Comparison of ENCODE assay signal across 8 cellular contexts in the genomic region with DNA sequence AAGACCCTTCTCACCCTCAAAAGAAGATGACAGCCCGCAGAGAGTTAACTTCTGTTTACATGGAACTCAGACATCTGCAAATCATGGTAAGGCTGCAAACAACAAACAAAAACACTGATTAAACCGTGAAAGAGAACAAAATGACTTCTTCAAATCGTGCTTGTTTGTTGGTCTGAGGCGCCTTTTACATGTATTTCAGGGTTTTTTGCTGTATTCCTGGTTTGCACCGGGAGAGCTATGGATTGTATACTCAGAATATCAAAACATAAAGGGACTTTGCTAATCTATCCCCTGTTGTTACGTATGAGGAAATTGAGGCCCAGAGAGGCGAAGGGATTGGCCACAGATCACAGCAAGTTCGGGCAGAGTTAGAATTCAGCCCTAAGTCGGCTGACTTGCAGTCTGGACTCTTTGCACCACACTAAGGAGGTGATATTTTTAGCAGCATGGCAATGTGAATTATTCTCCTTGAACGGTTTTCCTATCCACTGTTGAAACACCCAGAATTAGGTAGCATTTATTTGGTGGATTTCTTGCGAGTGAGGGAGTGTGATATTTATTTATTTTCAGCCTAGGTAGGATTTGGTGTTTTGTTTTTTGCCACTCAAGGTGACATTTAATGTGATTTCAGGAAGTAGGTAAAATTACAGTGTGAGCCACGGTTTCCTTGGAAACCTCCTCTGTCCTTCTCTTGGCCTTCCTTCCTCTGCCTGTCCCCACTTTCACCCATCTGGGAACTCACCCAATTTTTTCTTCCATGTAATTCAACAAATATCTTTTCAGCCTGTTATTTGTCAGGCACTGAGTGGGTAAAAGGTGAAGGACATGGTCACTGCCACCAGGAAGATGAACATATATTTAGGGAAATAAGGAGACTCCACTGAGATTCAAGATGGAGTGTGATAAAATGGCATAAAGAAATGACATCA. TPM values are rescaled to one million over a fixed set of nuclear protein-coding genes. Genes with fewer than 3 reads are reported as not detected.
DNase-seq lines count a peak whose midpoint lies in the region; ATAC-seq and TF ChIP-seq lines count a peak whose summit lies in the region.

No MANE protein-coding gene starts in this region.

- peak overlapping the region; percentile 90 for H2AFZ ChIP-seq in GM23338

- no peaks in the 10 kb centered on the region; the same call in 2 of the 3 replicates for H3K36me3 Mint-ChIP-seq in GM23338 (ENCODE audit: low read depth)
- H3K36me3 Mint-ChIP-seq in dendritic cell treated with granulocyte-macrophage colony-stimulating factor and Interleukin-4, amounts not matched to agents 40 ng/mL and 50 ng/mL, for 4 days (ENCODE audit: low read depth), result peaks cover 53% of the 10 kb centered on the region

- H3K4me1 ChIP-seq in GM23338 (ENCODE audit: insufficient read depth) (peaks cover 16% of the 10 kb centered on the region), transverse colon (peaks cover 15 to 52% (median 42%) of the 10 kb centered on the region in 4 donors)

- H3K4me3 ChIP-seq in AG09309 (ENCODE audit: control insufficient read depth, low read depth, low read length) (peak overlapping the region; percentile 85), GM23338 (peak overlapping the region; percentile 64), transverse colon (peak overlapping the region; percentile 55 to 97 (median 84))

- H3K27me3 ChIP-seq in GM23338 (ENCODE audit: insufficient read depth), result 0 out of 2 replicates have a peak, but pooled peaks cover 7% of the 10 kb centered on the region
- H3K27me3 ChIP-seq in transverse colon, result no peaks in the 10 kb centered on the region

- H3K27me3 Mint-ChIP-seq in GM23338 (ENCODE audit: insufficient read depth, low read depth, poor library complexity), result peaks cover 4% of the 10 kb centered on the region
- H3K27me3 Mint-ChIP-seq in dendritic cell treated with granulocyte-macrophage colony-stimulating factor and Interleukin-4, amounts not matched to agents 40 ng/mL and 50 ng/mL, for 4 days, result no peaks in the 10 kb centered on the region

- H4K20me1 ChIP-seq in GM23338 (replicated peaks; ENCODE audit: insufficient read depth), result peaks cover 17% of the 10 kb centered on the region

- TF ChIP-seq POLR2A in transverse colon (IDR thresholded peaks at IDR 0.05), result no peak

- no peak overlapping the region for H3K27ac ChIP-seq in GM23338 (ENCODE audit: low read depth)
- peak overlapping the region; percentile 85 to 95 (median 88) for H3K27ac ChIP-seq in transverse colon

- H3K79me2 ChIP-seq in GM23338 (replicated peaks; ENCODE audit: insufficient read depth), result peaks cover 65% of the 10 kb centered on the region

- H3K4me1 Mint-ChIP-seq in GM23338, result peaks cover 25% of the 10 kb centered on the region
- peaks cover 61% of the 10 kb centered on the region for H3K4me1 Mint-ChIP-seq in dendritic cell treated with granulocyte-macrophage colony-stimulating factor and Interleukin-4, amounts not matched to agents 40 ng/mL and 50 ng/mL, for 4 days (ENCODE audit: low read depth)

- H3K36me3 ChIP-seq in GM23338 (ENCODE audit: insufficient read depth) (no peaks in the 10 kb centered on the region; the same call in 1 of the 2 replicates), transverse colon (no peaks in the 10 kb centered on the region)

- H3F3A ChIP-seq in GM23338 (replicated peaks; ENCODE audit: low read depth), result peaks cover 20% of the 10 kb centered on the region

- H3K4me3 Mint-ChIP-seq in GM23338, result peak overlapping the region; percentile 92
- peak overlapping the region; percentile 100 for H3K4me3 Mint-ChIP-seq in dendritic cell treated with granulocyte-macrophage colony-stimulating factor and Interleukin-4, amounts not matched to agents 40 ng/mL and 50 ng/mL, for 4 days

- no peak for TF ChIP-seq CTCF in AG09309 (IDR thresholded peaks at IDR 0.05; ENCODE audit: control insufficient read depth, insufficient read depth, low read depth, low read length, missing control alignments)
- TF ChIP-seq CTCF in GM23338 (conservative IDR thresholded peaks at IDR 0.05; ENCODE audit: low read depth in 2 of 2), result no peak
- no peak for TF ChIP-seq CTCF in transverse colon (IDR thresholded peaks at IDR 0.05)

- TF ChIP-seq EP300 in transverse colon (IDR thresholded peaks at IDR 0.05; ENCODE audit: low read depth), result no peak

- H3K27ac Mint-ChIP-seq in GM23338, result peak overlapping the region; percentile 91
- H3K27ac Mint-ChIP-seq in dendritic cell treated with granulocyte-macrophage colony-stimulating factor and Interleukin-4, amounts not matched to agents 40 ng/mL and 50 ng/mL, for 4 days, result peak overlapping the region; percentile 99

- H3K9me2 ChIP-seq in GM23338 (ENCODE audit: insufficient read depth), result no peaks in the 10 kb centered on the region

- DNase-seq in AG09309 (ENCODE audit: low read depth), result no peak
- peak; percentile 29 for DNase-seq in GM23338 (ENCODE audit: low spot score)
- peak; percentile 47 for DNase-seq in SK-MEL-5 (ENCODE audit: low read depth, low spot score)
- peak; percentile 72 to 92 for DNase-seq in lung microvascular endothelial cell (ENCODE audit: low read depth in 2 of 2)
- peak; percentile 43 for DNase-seq in transverse colon
- no peak for DNase-seq in NCI-H1694 (lab: John Stamatoyannopoulos, UW)

- no peaks in the 10 kb centered on the region for H3K9me3 Mint-ChIP-seq in GM23338
- no peaks in the 10 kb centered on the region for H3K9me3 Mint-ChIP-seq in dendritic cell treated with granulocyte-macrophage colony-stimulating factor and Interleukin-4, amounts not matched to agents 40 ng/mL and 50 ng/mL, for 4 days

- WGBS in transverse colon (ENCODE audit: low coverage in 1 of 2), 2 donors, result 0 to 2% methylated on average over 10 to 12 of the region's 12 CpGs

- H3K4me2 ChIP-seq in GM23338, result peak overlapping the region; percentile 86

- intact Hi-C loops in dendritic cell treated with granulocyte-macrophage colony-stimulating factor and Interleukin-4, amounts not matched to agents 40 ng/mL and 50 ng/mL, for 4 days (cut with micrococcal nuclease), result loop anchor here (2.0 to 5.0 kb wide), 3 partner anchors 61 to 769 kb away; a partner anchor contains a TSS
- intact Hi-C loops in transverse colon (cut with DNase I; ENCODE audit: low total_unique reads), result no loop called here

- ATAC-seq in GM23338 (no peak), GM18861 (IDR thresholded peaks at IDR 0.05; ENCODE audit: unreplicated experiment) (no peak)

- in situ Hi-C loops in SK-MEL-5 (cut with HindIII; ENCODE audit: low pct_unique_long_range_greater_than_20kb, low sequenced_read_pairs), result no loop called here
- in situ Hi-C loops in transverse colon (cut with MboI; ENCODE audit: low pct_ligation_motif_present in 1 of 4, low pct_unique_long_range_greater_than_20kb in 1 of 4, low sequenced_read_pairs in 3 of 4), result no loop called here

- H3K9me3 ChIP-seq in transverse colon, result no peaks in the 10 kb centered on the region

TF ChIP-seq in GM23338, 12 proteins besides CTCF, POLR2A, EP300 and RAD21:
- TF ChIP-seq JUNB (IDR thresholded peaks at IDR 0.05; ENCODE audit: unreplicated experiment) (no peak), STAT1 (IDR thresholded peaks at IDR 0.05; ENCODE audit: unreplicated experiment) (no peak), EZH2phosphoT487 (IDR thresholded peaks at IDR 0.05; ENCODE audit: unreplicated experiment) (no peak), CREB1 (CRISPR knock-in tag; IDR thresholded peaks at IDR 0.05; ENCODE audit: low read depth) (no peak), POLR2AphosphoS5 (IDR thresholded peaks at IDR 0.05; ENCODE audit: low read depth) (no peak)

RNA-seq across cellular contexts. Expression of a gene that starts 1.0 kb away (rescaled TPM):
- total RNA-seq in GM23338 (2014; rRNA removed; shearing (Covaris generic)), result 35.2 and 50.3 TPM in 2 replicates
- polyA plus RNA-seq in GM23338 (2016; fragmentation: Nextera tagmentation; extraction: Ambion mirVana), result 54.5 and 55.6 TPM in 2 replicates
- 37.7 and 43.6 TPM in 2 replicates for total RNA-seq in SK-MEL-5 (2014; rRNA removed; shearing (Covaris generic))
- polyA plus RNA-seq in SK-MEL-5 (2015; cell fraction: cytosol; rRNA removed), result 39.5 and 49.7 TPM in 2 replicates
- polyA plus RNA-seq in SK-MEL-5 (2015; cell fraction: nucleus; rRNA removed), result 5.6 and 15.9 TPM in 2 replicates
- 14.8 and 19.6 TPM in 2 replicates for total RNA-seq in lung microvascular endothelial cell
- 10 to 100 TPM in 3 of 4 donors, 1 to 10 TPM in 1; 4.8 to 34.1 (median 20.7) TPM for total RNA-seq in transverse colon

RNA-seq across cellular contexts. Expression of a gene that starts 4.2 kb away (rescaled TPM):
- total RNA-seq in GM23338 (2014; rRNA removed; shearing (Covaris generic)), result 61.6 and 63.7 TPM in 2 replicates
- 40.9 and 44.9 TPM in 2 replicates for polyA plus RNA-seq in GM23338 (2016; fragmentation: Nextera tagmentation; extraction: Ambion mirVana)
- 19.6 and 20.7 TPM in 2 replicates for total RNA-seq in SK-MEL-5 (2014; rRNA removed; shearing (Covaris generic))
- 37.1 and 38.5 TPM in 2 replicates for polyA plus RNA-seq in SK-MEL-5 (2015; cell fraction: cytosol; rRNA removed)
- 77.6 and 106 TPM in 2 replicates for polyA plus RNA-seq in SK-MEL-5 (2015; cell fraction: nucleus; rRNA removed)
- total RNA-seq in lung microvascular endothelial cell (8.1 and 12.5 TPM in 2 replicates), transverse colon (10 to 100 TPM; 21.3 to 51.3 (median 22.8) TPM)

Comparison
In these comparisons a context has a peak if more than half of its experiments do, and no peak if none do; other contexts are left out.
1. DNase-seq: peak in GM23338 (single experiment), SK-MEL-5 (single experiment), lung microvascular endothelial cell (2 of 2) and transverse colon (single experiment); none in AG09309 (single experiment) and NCI-H1694 (single experiment).
2. Peak in every context shown above with its lines, with median percentiles within 50 percentile points of each other: H3K4me3 ChIP-seq.